13 cellular contexts compared by ENCODE assay signal in genomic region chr1:193355179-193355578, GRCh38.
DNase-seq lines count a peak whose midpoint lies in the region; ATAC-seq, FAIRE-seq and TF ChIP-seq lines count a peak whose summit lies in the region.
"Had no signal": no experiment of that assay in that cellular context is flagged by ENCODE, and none has a peak within 500 bp of the region (broad histone marks: within the 10 kb centered on the region; RNA-seq: fewer than 3 reads in every experiment).

No MANE protein-coding gene starts in this region.

- H3K27me3 ChIP-seq in left ventricle myocardium inferior (ENCODE audit: low read depth) (no peaks in the 10 kb centered on the region), transverse colon (no peaks in the 10 kb centered on the region)

- no peak for TF ChIP-seq EP300 in transverse colon (IDR thresholded peaks at IDR 0.05; ENCODE audit: low read depth)

- peak; percentile 88 for FAIRE-seq in RCC 7860 (lab: Jason Lieb, UNC)

- TF ChIP-seq CTCF in left ventricle myocardium inferior (IDR thresholded peaks at IDR 0.05; ENCODE audit: borderline replicate concordance) (no peak), epithelial cell of proximal tubule (conservative IDR thresholded peaks at IDR 0.05; ENCODE audit: low read depth, low read length) (no peak), transverse colon (IDR thresholded peaks at IDR 0.05) (no peak)

- H3K9me3 ChIP-seq in left ventricle myocardium inferior (replicated peaks): no peaks in the 10 kb centered on the region
- H3K9me3 ChIP-seq in transverse colon: no peaks in the 10 kb centered on the region

- H3K27ac ChIP-seq in left ventricle myocardium inferior (replicated peaks) (peak overlapping the region; percentile 80), transverse colon (peak overlapping the region; percentile 55 to 71 (median 61))

- no peak for TF ChIP-seq POLR2A in transverse colon (IDR thresholded peaks at IDR 0.05)

- intact Hi-C loops in left ventricle myocardium inferior (cut with micrococcal nuclease): no loop called here
- intact Hi-C loops in cardiac septum (cut with DNase I): no loop called here
- intact Hi-C loops in transverse colon (cut with DNase I; ENCODE audit: low total_unique reads): no loop called here

- H3K36me3 ChIP-seq in left ventricle myocardium inferior (no peaks in the 10 kb centered on the region), transverse colon (no peaks in the 10 kb centered on the region)

- no peak for ATAC-seq in GM19395 (IDR thresholded peaks at IDR 0.05; ENCODE audit: unreplicated experiment)
- ATAC-seq: activated CD8-positive, alpha-beta memory T cell treated with anti-CD3 and anti-CD28 coated beads, Interleukin-2, amount 10 ng/mL, durations not matched to agents 7 days and 5 days; stimulated activated naive B cell treated with anti-CD40 and anti-IgM and Interleukin-4, amounts not matched to agents 10 μg/mL and 1 μg/mL and 100 μg/mL, for 72 hours had no signal

- H3K4me1 ChIP-seq in left ventricle myocardium inferior (peaks cover 6% of the 10 kb centered on the region), transverse colon (peaks cover 0 to 17% (median 2%) of the 10 kb centered on the region in 4 donors)

- in situ Hi-C loops in transverse colon (cut with MboI; ENCODE audit: low pct_ligation_motif_present in 1 of 4, low pct_unique_long_range_greater_than_20kb in 1 of 4, low sequenced_read_pairs in 3 of 4) (no loop called here), G401 (cut with HindIII; ENCODE audit: low sequenced_read_pairs) (no loop called here)

- DNase-seq in left ventricle myocardium inferior: no peak
- no peak for DNase-seq in cardiac septum (ENCODE audit: low spot score)
- DNase-seq in RCC 7860 (ENCODE audit: low spot score): peak; percentile 73
- DNase-seq in epithelial cell of proximal tubule (ENCODE audit: low read depth): peak; percentile 66
- no peak for DNase-seq in transverse colon
- no peak for DNase-seq in G401 (ENCODE audit: low spot score)
- DNase-seq in activated gamma-delta T cell (lab: John Stamatoyannopoulos, UW): no peak
- DNase-seq: activated CD8-positive, alpha-beta memory T cell treated with anti-CD3 and anti-CD28 coated beads, Interleukin-2, amount 10 ng/mL, durations not matched to agents 7 days and 5 days; amygdala; immature natural killer cell; NCI-H2227 treated with DMSO at 0.1 percent for 48 hours; stimulated activated naive B cell treated with anti-CD40 and anti-IgM and Interleukin-4, amounts not matched to agents 10 μg/mL and 1 μg/mL and 100 μg/mL, for 72 hours had no signal

- H3K4me3 ChIP-seq in left ventricle myocardium inferior: no peak overlapping the region
- H3K4me3 ChIP-seq in epithelial cell of proximal tubule (ENCODE audit: low read depth, low read length): no peak overlapping the region
- H3K4me3 ChIP-seq in transverse colon: no peak overlapping the region

- WGBS in transverse colon (ENCODE audit: low coverage in 1 of 2), 2 donors: 33 to 34% methylated on average over 2 of the region's 2 CpGs

Comparison
In these comparisons a context has a peak if more than half of its experiments do, and no peak if none do; other contexts are left out.
1. DNase-seq: peak in RCC 7860 (single experiment) and epithelial cell of proximal tubule (single experiment); none in left ventricle myocardium inferior (single experiment), cardiac septum (single experiment), transverse colon (single experiment), G401 (single experiment) and activated gamma-delta T cell (single experiment).